Comparison of ENCODE assay signal across 16 cellular contexts in genomic region chr2:60306231-60306861, GRCh38.
DNase-seq lines count a peak whose midpoint lies in the region; TF ChIP-seq lines count a peak whose summit lies in the region.
"Had no signal": no experiment of that assay in that cellular context is flagged by ENCODE, and none has a peak within 500 bp of the region (broad histone marks: within the 10 kb centered on the region; RNA-seq: fewer than 3 reads in every experiment).

No MANE protein-coding gene starts in this region.

- TF ChIP-seq EP300 in ovary (IDR thresholded peaks at IDR 0.05) = no peak

- intact Hi-C loops in CD14-positive monocyte (cut with micrococcal nuclease) = no loop called here
- intact Hi-C loops in ovary (cut with DNase I) = no loop called here

- H3K9me3 Mint-ChIP-seq in CD14-positive monocyte (peaks cover 0 to 2% (median 0%) of the 10 kb centered on the region in 7 donors), brain (peaks cover 0 to 4% (median 0%) of the 10 kb centered on the region in 5 experiments), endodermal cell (no peaks in the 10 kb centered on the region)

- no peak for TF ChIP-seq POLR2A in ovary (IDR thresholded peaks at IDR 0.05)

- H3K36me3 ChIP-seq in endodermal cell (ENCODE audit: control insufficient read depth, insufficient read depth, low read length) (no peaks in the 10 kb centered on the region), ovary (no peaks in the 10 kb centered on the region)
- H3K36me3 ChIP-seq: stomach had no signal

- H3K27ac Mint-ChIP-seq in CD14-positive monocyte (peak overlapping the region; percentile 17 to 78 (median 46)), brain (peak overlapping the region; percentile 2 to 75 (median 25)), endodermal cell (no peak overlapping the region)

- peaks cover 77% of the 10 kb centered on the region for H3K27me3 ChIP-seq in endodermal cell (ENCODE audit: control insufficient read depth, insufficient read depth, low read length, poor library complexity, severe bottlenecking)
- no peaks in the 10 kb centered on the region for H3K27me3 ChIP-seq in ovary
- H3K27me3 ChIP-seq: stomach had no signal

- no peak overlapping the region for H3K4me3 Mint-ChIP-seq in CD14-positive monocyte
- no peak overlapping the region for H3K4me3 Mint-ChIP-seq in brain
- H3K4me3 Mint-ChIP-seq in endodermal cell = no peak overlapping the region

- TF ChIP-seq CTCF in CD14-positive monocyte (IDR thresholded peaks at IDR 0.05) (no peak), brain (conservative IDR thresholded peaks at IDR 0.05) (no peak), endodermal cell (conservative IDR thresholded peaks at IDR 0.05) (no peak), ovary (IDR thresholded peaks at IDR 0.05) (no peak)

- H3K4me1 Mint-ChIP-seq in CD14-positive monocyte (peaks cover 65% of the 10 kb centered on the region), brain (peaks cover 30% of the 10 kb centered on the region), endodermal cell (peaks cover 5% of the 10 kb centered on the region)

- H3K4me3 ChIP-seq in endodermal cell (ENCODE audit: low read length) = no peak overlapping the region
- no peak overlapping the region for H3K4me3 ChIP-seq in ovary
- H3K4me3 ChIP-seq: dorsolateral prefrontal cortex, SK-N-MC, skin epidermis, stomach had no signal

- H3K36me3 Mint-ChIP-seq in CD14-positive monocyte (no peaks in the 10 kb centered on the region), brain (no peaks in the 10 kb centered on the region), endodermal cell (ENCODE audit: low read depth) (no peaks in the 10 kb centered on the region)

- H3K4me1 ChIP-seq in endodermal cell (ENCODE audit: control insufficient read depth, insufficient read depth, low read length) (no peaks in the 10 kb centered on the region), ovary (ENCODE audit: insufficient read depth) (no peaks in the 10 kb centered on the region)

- H3K9ac ChIP-seq in endodermal cell (ENCODE audit: extremely low read depth, low read length, poor library complexity, severe bottlenecking) = no peak overlapping the region
- H3K9ac ChIP-seq: KMS-11 had no signal

- H3K27ac ChIP-seq in endodermal cell (ENCODE audit: low read depth, low read length) = no peak overlapping the region
- H3K27ac ChIP-seq in ovary = no peak overlapping the region
- H3K27ac ChIP-seq: dorsolateral prefrontal cortex, KMS-11, SK-N-MC, stomach, VCaP had no signal

- H3K27me3 Mint-ChIP-seq in CD14-positive monocyte (ENCODE audit: low read depth in 3 of 3) = peaks cover 0 to 3% (median 0%) of the 10 kb centered on the region in 3 donors
- no peaks in the 10 kb centered on the region for H3K27me3 Mint-ChIP-seq in brain
- peaks cover 65% of the 10 kb centered on the region for H3K27me3 Mint-ChIP-seq in endodermal cell (ENCODE audit: insufficient read depth)

- H3K9me3 ChIP-seq in endodermal cell (ENCODE audit: control insufficient read depth, low read length) (no peaks in the 10 kb centered on the region), ovary (no peaks in the 10 kb centered on the region)
- H3K9me3 ChIP-seq: stomach had no signal

- WGBS in endodermal cell (ENCODE audit: insufficient coverage in 1 of 2, insufficient read length in 1 of 2), 2 experiments = 67 to 83% methylated on average over 4 to 5 of the region's 5 CpGs
- 14 to 28% (median 16%) methylated on average over 5 of the region's 5 CpGs for WGBS in ovary, 3 donors

- DNase-seq in CD14-positive monocyte (ENCODE audit: low spot score) = no peak
- peak; percentile 69 for DNase-seq in NCI-H1694 treated with DMSO at 0.1 percent for 48 hours (lab: John Stamatoyannopoulos, UW)
- DNase-seq in left kidney (ENCODE audit: low read depth, low spot score) = peak; percentile 63
- no peak for DNase-seq in SW 1271 (lab: John Stamatoyannopoulos, UW)
- DNase-seq in endodermal cell = no peak
- DNase-seq in glomerular visceral epithelial cell (ENCODE audit: extremely low spot score) = no peak
- no peak for DNase-seq in ovary
- DNase-seq: activated gamma-delta T cell, dorsolateral prefrontal cortex, NCI-H2029, stomach had no signal

Comparison
In these comparisons a context has a peak if more than half of its experiments do, and no peak if none do; other contexts are left out.
1. DNase-seq: peak in NCI-H1694 treated with DMSO at 0.1 percent for 48 hours (single experiment) and left kidney (single experiment); none in CD14-positive monocyte (single experiment), SW 1271 (0 of 2), endodermal cell (single experiment), glomerular visceral epithelial cell (single experiment) and ovary (0 of 5).